1 cellular context compared by ENCODE assay signal in the genomic region with DNA sequence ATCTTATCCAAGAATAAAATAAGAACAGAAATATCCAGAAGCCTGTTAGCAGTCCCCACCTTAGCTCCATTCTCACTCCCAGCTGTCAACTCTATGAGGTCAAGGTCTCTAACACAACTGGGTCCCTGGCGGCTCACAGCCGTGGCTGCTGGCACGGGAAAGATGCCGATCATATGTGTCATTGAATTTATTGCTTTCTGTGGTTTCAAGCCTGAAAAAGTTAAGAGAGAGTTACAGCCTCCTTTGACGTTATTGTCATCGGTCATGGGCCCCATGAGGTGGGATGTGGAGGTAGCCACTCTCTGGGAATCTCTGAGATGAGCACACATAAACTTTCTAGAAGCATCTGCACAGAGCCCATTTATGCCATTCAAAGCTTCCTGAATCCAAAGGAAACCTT.
TF ChIP-seq lines count a peak whose summit lies in the region.

No MANE protein-coding gene starts in this region.

TF ChIP-seq in HepG2, 621 proteins besides CTCF, POLR2A, EP300 and RAD21 (continued from another document and continues in another):
- TF ChIP-seq, protein P1, sequence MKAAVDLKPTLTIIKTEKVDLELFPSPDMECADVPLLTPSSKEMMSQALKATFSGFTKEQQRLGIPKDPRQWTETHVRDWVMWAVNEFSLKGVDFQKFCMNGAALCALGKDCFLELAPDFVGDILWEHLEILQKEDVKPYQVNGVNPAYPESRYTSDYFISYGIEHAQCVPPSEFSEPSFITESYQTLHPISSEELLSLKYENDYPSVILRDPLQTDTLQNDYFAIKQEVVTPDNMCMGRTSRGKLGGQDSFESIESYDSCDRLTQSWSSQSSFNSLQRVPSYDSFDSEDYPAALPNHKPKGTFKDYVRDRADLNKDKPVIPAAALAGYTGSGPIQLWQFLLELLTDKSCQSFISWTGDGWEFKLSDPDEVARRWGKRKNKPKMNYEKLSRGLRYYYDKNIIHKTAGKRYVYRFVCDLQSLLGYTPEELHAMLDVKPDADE (CRISPR knock-in tag; IDR thresholded peaks at IDR 0.05) = no peak
- TF ChIP-seq, protein P2, sequence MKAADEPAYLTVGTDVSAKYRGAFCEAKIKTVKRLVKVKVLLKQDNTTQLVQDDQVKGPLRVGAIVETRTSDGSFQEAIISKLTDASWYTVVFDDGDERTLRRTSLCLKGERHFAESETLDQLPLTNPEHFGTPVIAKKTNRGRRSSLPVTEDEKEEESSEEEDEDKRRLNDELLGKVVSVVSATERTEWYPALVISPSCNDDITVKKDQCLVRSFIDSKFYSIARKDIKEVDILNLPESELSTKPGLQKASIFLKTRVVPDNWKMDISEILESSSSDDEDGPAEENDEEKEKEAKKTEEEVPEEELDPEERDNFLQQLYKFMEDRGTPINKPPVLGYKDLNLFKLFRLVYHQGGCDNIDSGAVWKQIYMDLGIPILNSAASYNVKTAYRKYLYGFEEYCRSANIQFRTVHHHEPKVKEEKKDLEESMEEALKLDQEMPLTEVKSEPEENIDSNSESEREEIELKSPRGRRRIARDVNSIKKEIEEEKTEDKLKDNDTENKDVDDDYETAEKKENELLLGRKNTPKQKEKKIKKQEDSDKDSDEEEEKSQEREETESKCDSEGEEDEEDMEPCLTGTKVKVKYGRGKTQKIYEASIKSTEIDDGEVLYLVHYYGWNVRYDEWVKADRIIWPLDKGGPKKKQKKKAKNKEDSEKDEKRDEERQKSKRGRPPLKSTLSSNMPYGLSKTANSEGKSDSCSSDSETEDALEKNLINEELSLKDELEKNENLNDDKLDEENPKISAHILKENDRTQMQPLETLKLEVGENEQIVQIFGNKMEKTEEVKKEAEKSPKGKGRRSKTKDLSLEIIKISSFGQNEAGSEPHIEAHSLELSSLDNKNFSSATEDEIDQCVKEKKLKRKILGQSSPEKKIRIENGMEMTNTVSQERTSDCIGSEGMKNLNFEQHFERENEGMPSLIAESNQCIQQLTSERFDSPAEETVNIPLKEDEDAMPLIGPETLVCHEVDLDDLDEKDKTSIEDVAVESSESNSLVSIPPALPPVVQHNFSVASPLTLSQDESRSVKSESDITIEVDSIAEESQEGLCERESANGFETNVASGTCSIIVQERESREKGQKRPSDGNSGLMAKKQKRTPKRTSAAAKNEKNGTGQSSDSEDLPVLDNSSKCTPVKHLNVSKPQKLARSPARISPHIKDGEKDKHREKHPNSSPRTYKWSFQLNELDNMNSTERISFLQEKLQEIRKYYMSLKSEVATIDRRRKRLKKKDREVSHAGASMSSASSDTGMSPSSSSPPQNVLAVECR (CRISPR knock-in tag; IDR thresholded peaks at IDR 0.05; ENCODE audit: borderline replicate concordance) = no peak
- TF ChIP-seq ZNF207 (IDR thresholded peaks at IDR 0.05; ENCODE audit: borderline replicate concordance) (no peak), HOXA7 (CRISPR knock-in tag; IDR thresholded peaks at IDR 0.05) (no peak), ZNF24 (IDR thresholded peaks at IDR 0.05) (no peak), SOX13 (IDR thresholded peaks at IDR 0.05) (no peak), SOX13 (CRISPR knock-in tag; conservative IDR thresholded peaks at IDR 0.05 in 1 of 2, IDR thresholded peaks at IDR 0.05 in 1 of 2) (0 out of 4 replicates have a peak, but pooled peaks of 1 of the 2 experiments have one; percentile 12), HNF4G (IDR thresholded peaks at IDR 0.05; ENCODE audit: borderline replicate concordance, low read depth, low read length) (no peak), HNF4G (CRISPR knock-in tag; IDR thresholded peaks at IDR 0.05; ENCODE audit: borderline replicate concordance, low read depth) (no peak), HMG20A (CRISPR knock-in tag; IDR thresholded peaks at IDR 0.05; ENCODE audit: borderline replicate concordance) (peak; percentile 61; the same call in 1 of the 2 replicates), MXI1 (IDR thresholded peaks at IDR 0.05; ENCODE audit: borderline replicate concordance, low read depth, low read length) (peak; percentile 19; the same call in 1 of the 3 replicates), PCBP1 (IDR thresholded peaks at IDR 0.05; ENCODE audit: borderline replicate concordance, low read depth, low read length) (no peak), RARA (CRISPR knock-in tag; IDR thresholded peaks at IDR 0.05) (peak; percentile 69), ZNF572 (CRISPR knock-in tag; IDR thresholded peaks at IDR 0.05) (no peak), HMGA1 (CRISPR knock-in tag; conservative IDR thresholded peaks at IDR 0.05) (no peak), ZNF644 (CRISPR knock-in tag; IDR thresholded peaks at IDR 0.05; ENCODE audit: low read depth) (0 out of 2 replicates have a peak, but pooled peaks have one; percentile 18), ZNF12 (CRISPR knock-in tag; IDR thresholded peaks at IDR 0.05) (no peak)
- TF ChIP-seq, protein P3, sequence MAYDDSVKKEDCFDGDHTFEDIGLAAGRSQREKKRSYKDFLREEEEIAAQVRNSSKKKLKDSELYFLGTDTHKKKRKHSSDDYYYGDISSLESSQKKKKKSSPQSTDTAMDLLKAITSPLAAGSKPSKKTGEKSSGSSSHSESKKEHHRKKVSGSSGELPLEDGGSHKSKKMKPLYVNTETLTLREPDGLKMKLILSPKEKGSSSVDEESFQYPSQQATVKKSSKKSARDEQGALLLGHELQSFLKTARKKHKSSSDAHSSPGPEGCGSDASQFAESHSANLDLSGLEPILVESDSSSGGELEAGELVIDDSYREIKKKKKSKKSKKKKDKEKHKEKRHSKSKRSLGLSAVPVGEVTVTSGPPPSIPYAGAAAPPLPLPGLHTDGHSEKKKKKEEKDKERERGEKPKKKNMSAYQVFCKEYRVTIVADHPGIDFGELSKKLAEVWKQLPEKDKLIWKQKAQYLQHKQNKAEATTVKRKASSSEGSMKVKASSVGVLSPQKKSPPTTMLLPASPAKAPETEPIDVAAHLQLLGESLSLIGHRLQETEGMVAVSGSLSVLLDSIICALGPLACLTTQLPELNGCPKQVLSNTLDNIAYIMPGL (CRISPR knock-in tag; IDR thresholded peaks at IDR 0.05; ENCODE audit: borderline replicate concordance in 1 of 2, low read depth in 1 of 2) = no peak
- TF ChIP-seq, protein P4, sequence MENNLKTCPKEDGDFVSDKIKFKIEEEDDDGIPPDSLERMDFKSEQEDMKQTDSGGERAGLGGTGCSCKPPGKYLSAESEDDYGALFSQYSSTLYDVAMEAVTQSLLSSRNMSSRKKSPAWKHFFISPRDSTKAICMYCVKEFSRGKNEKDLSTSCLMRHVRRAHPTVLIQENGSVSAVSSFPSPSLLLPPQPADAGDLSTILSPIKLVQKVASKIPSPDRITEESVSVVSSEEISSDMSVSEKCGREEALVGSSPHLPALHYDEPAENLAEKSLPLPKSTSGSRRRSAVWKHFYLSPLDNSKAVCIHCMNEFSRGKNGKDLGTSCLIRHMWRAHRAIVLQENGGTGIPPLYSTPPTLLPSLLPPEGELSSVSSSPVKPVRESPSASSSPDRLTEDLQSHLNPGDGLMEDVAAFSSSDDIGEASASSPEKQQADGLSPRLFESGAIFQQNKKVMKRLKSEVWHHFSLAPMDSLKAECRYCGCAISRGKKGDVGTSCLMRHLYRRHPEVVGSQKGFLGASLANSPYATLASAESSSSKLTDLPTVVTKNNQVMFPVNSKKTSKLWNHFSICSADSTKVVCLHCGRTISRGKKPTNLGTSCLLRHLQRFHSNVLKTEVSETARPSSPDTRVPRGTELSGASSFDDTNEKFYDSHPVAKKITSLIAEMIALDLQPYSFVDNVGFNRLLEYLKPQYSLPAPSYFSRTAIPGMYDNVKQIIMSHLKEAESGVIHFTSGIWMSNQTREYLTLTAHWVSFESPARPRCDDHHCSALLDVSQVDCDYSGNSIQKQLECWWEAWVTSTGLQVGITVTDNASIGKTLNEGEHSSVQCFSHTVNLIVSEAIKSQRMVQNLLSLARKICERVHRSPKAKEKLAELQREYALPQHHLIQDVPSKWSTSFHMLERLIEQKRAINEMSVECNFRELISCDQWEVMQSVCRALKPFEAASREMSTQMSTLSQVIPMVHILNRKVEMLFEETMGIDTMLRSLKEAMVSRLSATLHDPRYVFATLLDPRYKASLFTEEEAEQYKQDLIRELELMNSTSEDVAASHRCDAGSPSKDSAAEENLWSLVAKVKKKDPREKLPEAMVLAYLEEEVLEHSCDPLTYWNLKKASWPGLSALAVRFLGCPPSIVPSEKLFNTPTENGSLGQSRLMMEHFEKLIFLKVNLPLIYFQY (CRISPR knock-in tag; IDR thresholded peaks at IDR 0.05; ENCODE audit: borderline replicate concordance) = no peak
- TF ChIP-seq, protein P5, sequence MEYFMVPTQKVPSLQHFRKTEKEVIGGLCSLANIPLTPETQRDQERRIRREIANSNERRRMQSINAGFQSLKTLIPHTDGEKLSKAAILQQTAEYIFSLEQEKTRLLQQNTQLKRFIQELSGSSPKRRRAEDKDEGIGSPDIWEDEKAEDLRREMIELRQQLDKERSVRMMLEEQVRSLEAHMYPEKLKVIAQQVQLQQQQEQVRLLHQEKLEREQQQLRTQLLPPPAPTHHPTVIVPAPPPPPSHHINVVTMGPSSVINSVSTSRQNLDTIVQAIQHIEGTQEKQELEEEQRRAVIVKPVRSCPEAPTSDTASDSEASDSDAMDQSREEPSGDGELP (IDR thresholded peaks at IDR 0.05; ENCODE audit: borderline replicate concordance, low read depth) = peak; percentile 62; the same call in 1 of the 2 replicates
- TF ChIP-seq, protein P6, sequence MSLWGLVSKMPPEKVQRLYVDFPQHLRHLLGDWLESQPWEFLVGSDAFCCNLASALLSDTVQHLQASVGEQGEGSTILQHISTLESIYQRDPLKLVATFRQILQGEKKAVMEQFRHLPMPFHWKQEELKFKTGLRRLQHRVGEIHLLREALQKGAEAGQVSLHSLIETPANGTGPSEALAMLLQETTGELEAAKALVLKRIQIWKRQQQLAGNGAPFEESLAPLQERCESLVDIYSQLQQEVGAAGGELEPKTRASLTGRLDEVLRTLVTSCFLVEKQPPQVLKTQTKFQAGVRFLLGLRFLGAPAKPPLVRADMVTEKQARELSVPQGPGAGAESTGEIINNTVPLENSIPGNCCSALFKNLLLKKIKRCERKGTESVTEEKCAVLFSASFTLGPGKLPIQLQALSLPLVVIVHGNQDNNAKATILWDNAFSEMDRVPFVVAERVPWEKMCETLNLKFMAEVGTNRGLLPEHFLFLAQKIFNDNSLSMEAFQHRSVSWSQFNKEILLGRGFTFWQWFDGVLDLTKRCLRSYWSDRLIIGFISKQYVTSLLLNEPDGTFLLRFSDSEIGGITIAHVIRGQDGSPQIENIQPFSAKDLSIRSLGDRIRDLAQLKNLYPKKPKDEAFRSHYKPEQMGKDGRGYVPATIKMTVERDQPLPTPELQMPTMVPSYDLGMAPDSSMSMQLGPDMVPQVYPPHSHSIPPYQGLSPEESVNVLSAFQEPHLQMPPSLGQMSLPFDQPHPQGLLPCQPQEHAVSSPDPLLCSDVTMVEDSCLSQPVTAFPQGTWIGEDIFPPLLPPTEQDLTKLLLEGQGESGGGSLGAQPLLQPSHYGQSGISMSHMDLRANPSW (CRISPR knock-in tag; IDR thresholded peaks at IDR 0.05; ENCODE audit: borderline replicate concordance) = no peak
- TF ChIP-seq, protein P7, sequence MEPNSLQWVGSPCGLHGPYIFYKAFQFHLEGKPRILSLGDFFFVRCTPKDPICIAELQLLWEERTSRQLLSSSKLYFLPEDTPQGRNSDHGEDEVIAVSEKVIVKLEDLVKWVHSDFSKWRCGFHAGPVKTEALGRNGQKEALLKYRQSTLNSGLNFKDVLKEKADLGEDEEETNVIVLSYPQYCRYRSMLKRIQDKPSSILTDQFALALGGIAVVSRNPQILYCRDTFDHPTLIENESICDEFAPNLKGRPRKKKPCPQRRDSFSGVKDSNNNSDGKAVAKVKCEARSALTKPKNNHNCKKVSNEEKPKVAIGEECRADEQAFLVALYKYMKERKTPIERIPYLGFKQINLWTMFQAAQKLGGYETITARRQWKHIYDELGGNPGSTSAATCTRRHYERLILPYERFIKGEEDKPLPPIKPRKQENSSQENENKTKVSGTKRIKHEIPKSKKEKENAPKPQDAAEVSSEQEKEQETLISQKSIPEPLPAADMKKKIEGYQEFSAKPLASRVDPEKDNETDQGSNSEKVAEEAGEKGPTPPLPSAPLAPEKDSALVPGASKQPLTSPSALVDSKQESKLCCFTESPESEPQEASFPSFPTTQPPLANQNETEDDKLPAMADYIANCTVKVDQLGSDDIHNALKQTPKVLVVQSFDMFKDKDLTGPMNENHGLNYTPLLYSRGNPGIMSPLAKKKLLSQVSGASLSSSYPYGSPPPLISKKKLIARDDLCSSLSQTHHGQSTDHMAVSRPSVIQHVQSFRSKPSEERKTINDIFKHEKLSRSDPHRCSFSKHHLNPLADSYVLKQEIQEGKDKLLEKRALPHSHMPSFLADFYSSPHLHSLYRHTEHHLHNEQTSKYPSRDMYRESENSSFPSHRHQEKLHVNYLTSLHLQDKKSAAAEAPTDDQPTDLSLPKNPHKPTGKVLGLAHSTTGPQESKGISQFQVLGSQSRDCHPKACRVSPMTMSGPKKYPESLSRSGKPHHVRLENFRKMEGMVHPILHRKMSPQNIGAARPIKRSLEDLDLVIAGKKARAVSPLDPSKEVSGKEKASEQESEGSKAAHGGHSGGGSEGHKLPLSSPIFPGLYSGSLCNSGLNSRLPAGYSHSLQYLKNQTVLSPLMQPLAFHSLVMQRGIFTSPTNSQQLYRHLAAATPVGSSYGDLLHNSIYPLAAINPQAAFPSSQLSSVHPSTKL (CRISPR knock-in tag; IDR thresholded peaks at IDR 0.05) = peak; percentile 78
- TF ChIP-seq, protein P8, sequence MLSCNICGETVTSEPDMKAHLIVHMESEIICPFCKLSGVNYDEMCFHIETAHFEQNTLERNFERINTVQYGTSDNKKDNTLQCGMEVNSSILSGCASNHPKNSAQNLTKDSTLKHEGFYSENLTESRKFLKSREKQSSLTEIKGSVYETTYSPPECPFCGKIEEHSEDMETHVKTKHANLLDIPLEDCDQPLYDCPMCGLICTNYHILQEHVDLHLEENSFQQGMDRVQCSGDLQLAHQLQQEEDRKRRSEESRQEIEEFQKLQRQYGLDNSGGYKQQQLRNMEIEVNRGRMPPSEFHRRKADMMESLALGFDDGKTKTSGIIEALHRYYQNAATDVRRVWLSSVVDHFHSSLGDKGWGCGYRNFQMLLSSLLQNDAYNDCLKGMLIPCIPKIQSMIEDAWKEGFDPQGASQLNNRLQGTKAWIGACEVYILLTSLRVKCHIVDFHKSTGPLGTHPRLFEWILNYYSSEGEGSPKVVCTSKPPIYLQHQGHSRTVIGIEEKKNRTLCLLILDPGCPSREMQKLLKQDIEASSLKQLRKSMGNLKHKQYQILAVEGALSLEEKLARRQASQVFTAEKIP (CRISPR knock-in tag; IDR thresholded peaks at IDR 0.05; ENCODE audit: borderline replicate concordance) = no peak
- TF ChIP-seq, protein P9, sequence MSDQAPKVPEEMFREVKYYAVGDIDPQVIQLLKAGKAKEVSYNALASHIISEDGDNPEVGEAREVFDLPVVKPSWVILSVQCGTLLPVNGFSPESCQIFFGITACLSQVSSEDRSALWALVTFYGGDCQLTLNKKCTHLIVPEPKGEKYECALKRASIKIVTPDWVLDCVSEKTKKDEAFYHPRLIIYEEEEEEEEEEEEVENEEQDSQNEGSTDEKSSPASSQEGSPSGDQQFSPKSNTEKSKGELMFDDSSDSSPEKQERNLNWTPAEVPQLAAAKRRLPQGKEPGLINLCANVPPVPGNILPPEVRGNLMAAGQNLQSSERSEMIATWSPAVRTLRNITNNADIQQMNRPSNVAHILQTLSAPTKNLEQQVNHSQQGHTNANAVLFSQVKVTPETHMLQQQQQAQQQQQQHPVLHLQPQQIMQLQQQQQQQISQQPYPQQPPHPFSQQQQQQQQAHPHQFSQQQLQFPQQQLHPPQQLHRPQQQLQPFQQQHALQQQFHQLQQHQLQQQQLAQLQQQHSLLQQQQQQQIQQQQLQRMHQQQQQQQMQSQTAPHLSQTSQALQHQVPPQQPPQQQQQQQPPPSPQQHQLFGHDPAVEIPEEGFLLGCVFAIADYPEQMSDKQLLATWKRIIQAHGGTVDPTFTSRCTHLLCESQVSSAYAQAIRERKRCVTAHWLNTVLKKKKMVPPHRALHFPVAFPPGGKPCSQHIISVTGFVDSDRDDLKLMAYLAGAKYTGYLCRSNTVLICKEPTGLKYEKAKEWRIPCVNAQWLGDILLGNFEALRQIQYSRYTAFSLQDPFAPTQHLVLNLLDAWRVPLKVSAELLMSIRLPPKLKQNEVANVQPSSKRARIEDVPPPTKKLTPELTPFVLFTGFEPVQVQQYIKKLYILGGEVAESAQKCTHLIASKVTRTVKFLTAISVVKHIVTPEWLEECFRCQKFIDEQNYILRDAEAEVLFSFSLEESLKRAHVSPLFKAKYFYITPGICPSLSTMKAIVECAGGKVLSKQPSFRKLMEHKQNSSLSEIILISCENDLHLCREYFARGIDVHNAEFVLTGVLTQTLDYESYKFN (CRISPR knock-in tag; conservative IDR thresholded peaks at IDR 0.05) = no peak
